In genomic region chr6:135497412-135498177, GRCh38 we compare ENCODE assay signal across 1 cellular context.
A peak's percentile ranks its signal among the peaks of the same experiment; 100 is the strongest.
TF ChIP-seq lines count a peak whose summit lies in the region.

Gene AHI1 (minus strand): TSS chr6:135497740. CDS start chr6:135492237, 5,503 bp downstream.

TF ChIP-seq in K562, 482 proteins besides CTCF, POLR2A, EP300 and RAD21 (continued from another document and continues in another):
- TF ChIP-seq THRA (IDR thresholded peaks at IDR 0.05), result no peak
- TF ChIP-seq ZNF354B (CRISPR knock-in tag; IDR thresholded peaks at IDR 0.05), result no peak
- no peak for TF ChIP-seq POLR2H (tag; IDR thresholded peaks at IDR 0.05; ENCODE audit: low read depth)
- TF ChIP-seq SRSF1 (IDR thresholded peaks at IDR 0.05; ENCODE audit: low read depth, low read length), result 0 out of 2 replicates have a peak, but pooled peaks have one; percentile 88
- no peak for TF ChIP-seq RHOXF2B (CRISPR knock-in tag; conservative IDR thresholded peaks at IDR 0.05)
- TF ChIP-seq ZBTB9 (CRISPR knock-in tag; IDR thresholded peaks at IDR 0.05), result peak; percentile 98
- TF ChIP-seq CREM (IDR thresholded peaks at IDR 0.05; ENCODE audit: low read depth), result peak; percentile 99
- no peak for TF ChIP-seq HOXB6 (CRISPR knock-in tag; IDR thresholded peaks at IDR 0.05; ENCODE audit: borderline replicate concordance)
- TF ChIP-seq ZNF583 (CRISPR knock-in tag; IDR thresholded peaks at IDR 0.05), result no peak
- TF ChIP-seq KHSRP (IDR thresholded peaks at IDR 0.05), result no peak
- no peak for TF ChIP-seq ZNF655 (CRISPR knock-in tag; IDR thresholded peaks at IDR 0.05)
- TF ChIP-seq ELF1 (tag; IDR thresholded peaks at IDR 0.05), result peak; percentile 95
- no peak for TF ChIP-seq KAT8 (IDR thresholded peaks at IDR 0.05; ENCODE audit: low read depth)
- no peak for TF ChIP-seq NR2F6 (CRISPR knock-in tag; IDR thresholded peaks at IDR 0.05)
- no peak for TF ChIP-seq ZNF280A (IDR thresholded peaks at IDR 0.05; ENCODE audit: low read depth, partially characterized antibody)
- TF ChIP-seq ESRRB (CRISPR knock-in tag; IDR thresholded peaks at IDR 0.05; ENCODE audit: borderline replicate concordance), result no peak
- no peak for TF ChIP-seq MTA2 (IDR thresholded peaks at IDR 0.05; ENCODE audit: low read depth)
- peak; percentile 6; the same call in 1 of the 2 replicates for TF ChIP-seq CGGBP1 (CRISPR knock-in tag; IDR thresholded peaks at IDR 0.05)
- TF ChIP-seq ZNF707 (CRISPR knock-in tag; conservative IDR thresholded peaks at IDR 0.05), result no peak
- TF ChIP-seq JUNB (CRISPR knock-in tag; conservative IDR thresholded peaks at IDR 0.05), result 0 out of 2 replicates have a peak, but pooled peaks have one; percentile 0
- TF ChIP-seq CHD1 (IDR thresholded peaks at IDR 0.05; ENCODE audit: low read length), result no peak
- TF ChIP-seq GTF2A2 (tag; IDR thresholded peaks at IDR 0.05), result no peak
- peak; percentile 90 for TF ChIP-seq GTF2F1 (IDR thresholded peaks at IDR 0.05; ENCODE audit: low read depth, low read length)
- TF ChIP-seq ETV5 (CRISPR knock-in tag; IDR thresholded peaks at IDR 0.05; ENCODE audit: low read depth), result peak; percentile 63; the same call in 1 of the 2 replicates
- peak; percentile 98 for TF ChIP-seq ZBTB1 (CRISPR knock-in tag; IDR thresholded peaks at IDR 0.05; ENCODE audit: borderline replicate concordance, low read depth)
- no peak for TF ChIP-seq SRSF7 (optimal IDR thresholded peaks at IDR 0.05; ENCODE audit: low read depth, low read length)
- TF ChIP-seq HNRNPLL (IDR thresholded peaks at IDR 0.05; ENCODE audit: low read depth, low read length, poor library complexity, severe bottlenecking), result peak; percentile 98
- no peak for TF ChIP-seq ELF4 (CRISPR knock-in tag; IDR thresholded peaks at IDR 0.05)
- peak; percentile 90; the same call in 1 of the 2 replicates for TF ChIP-seq SP1 (CRISPR knock-in tag; IDR thresholded peaks at IDR 0.05)
- TF ChIP-seq ZNF699 (CRISPR knock-in tag; IDR thresholded peaks at IDR 0.05; ENCODE audit: insufficient replicate concordance), result no peak
- no peak for TF ChIP-seq MEF2D (tag; conservative IDR thresholded peaks at IDR 0.05; ENCODE audit: low read depth)
- TF ChIP-seq PATZ1 (CRISPR knock-in tag; IDR thresholded peaks at IDR 0.05; ENCODE audit: borderline replicate concordance), result no peak
- TF ChIP-seq NFXL1 (CRISPR knock-in tag; IDR thresholded peaks at IDR 0.05), result no peak
- TF ChIP-seq ZNF57 (CRISPR knock-in tag; IDR thresholded peaks at IDR 0.05), result no peak
- TF ChIP-seq PBX2 (CRISPR knock-in tag; IDR thresholded peaks at IDR 0.05; ENCODE audit: low read depth), result no peak
- TF ChIP-seq PBX2 (tag; conservative IDR thresholded peaks at IDR 0.05; ENCODE audit: low read depth), result no peak
- TF ChIP-seq RB1 (IDR thresholded peaks at IDR 0.05; ENCODE audit: low read depth), result peak; percentile 98
- TF ChIP-seq ZFPM2 (CRISPR knock-in tag; IDR thresholded peaks at IDR 0.05), result no peak; the same call in 1 of the 2 replicates
- TF ChIP-seq ZNF449 (CRISPR knock-in tag; IDR thresholded peaks at IDR 0.05), result no peak
- TF ChIP-seq TCF7L2 (IDR thresholded peaks at IDR 0.05; ENCODE audit: low read depth, low read length), result no peak
- TF ChIP-seq PHF21A (IDR thresholded peaks at IDR 0.05; ENCODE audit: borderline replicate concordance, low read depth), result peak; percentile 80; the same call in 1 of the 2 replicates
- peak; percentile 71; the same call in 1 of the 2 replicates for TF ChIP-seq TAF7 (tag; IDR thresholded peaks at IDR 0.05)
- peak; percentile 60; the same call in 1 of the 2 replicates for TF ChIP-seq SIN3B (IDR thresholded peaks at IDR 0.05; ENCODE audit: low read depth)
- TF ChIP-seq TSC22D4 (tag; IDR thresholded peaks at IDR 0.05), result no peak
- no peak for TF ChIP-seq ZNF41 (CRISPR knock-in tag; conservative IDR thresholded peaks at IDR 0.05)
- no peak; the same call in 1 of the 2 replicates for TF ChIP-seq ZC3H4 (CRISPR knock-in tag; IDR thresholded peaks at IDR 0.05; ENCODE audit: borderline replicate concordance)
- no peak for TF ChIP-seq OTX1 (CRISPR knock-in tag; IDR thresholded peaks at IDR 0.05)
- no peak for TF ChIP-seq ARNT (IDR thresholded peaks at IDR 0.05)
- TF ChIP-seq FOXP4 (CRISPR knock-in tag; IDR thresholded peaks at IDR 0.05; ENCODE audit: borderline replicate concordance), result peak; percentile 97; the same call in 1 of the 2 replicates
- TF ChIP-seq ILK (tag; IDR thresholded peaks at IDR 0.05; ENCODE audit: borderline replicate concordance, low read depth), result no peak
- TF ChIP-seq ZKSCAN3 (CRISPR knock-in tag; IDR thresholded peaks at IDR 0.05), result no peak
- no peak for TF ChIP-seq SAFB2 (IDR thresholded peaks at IDR 0.05; ENCODE audit: borderline replicate concordance, low read depth, low read length, severe bottlenecking)
- peak; percentile 97 for TF ChIP-seq ZFX (CRISPR knock-in tag; IDR thresholded peaks at IDR 0.05)
- peak; percentile 88 for TF ChIP-seq JUN (IDR thresholded peaks at IDR 0.05; ENCODE audit: borderline replicate concordance, low read depth, low read length)
- peak; percentile 99 for TF ChIP-seq JUN (CRISPR knock-in tag; IDR thresholded peaks at IDR 0.05; ENCODE audit: borderline replicate concordance)
- no peak for TF ChIP-seq U2AF2 (optimal IDR thresholded peaks at IDR 0.05; ENCODE audit: low read depth, low read length)
- TF ChIP-seq HLTF (IDR thresholded peaks at IDR 0.05), result peak; percentile 25; the same call in 1 of the 2 replicates
- peak; percentile 45 for TF ChIP-seq GATAD2B (IDR thresholded peaks at IDR 0.05; ENCODE audit: borderline replicate concordance)
- peak; percentile 36; the same call in 1 of the 2 replicates for TF ChIP-seq ZSCAN32 (CRISPR knock-in tag; IDR thresholded peaks at IDR 0.05)
- peak; percentile 19; the same call in 1 of the 2 replicates for TF ChIP-seq ZNF197 (CRISPR knock-in tag; IDR thresholded peaks at IDR 0.05; ENCODE audit: low read depth)
- peak; percentile 29; the same call in 1 of the 2 replicates for TF ChIP-seq ZNF445 (CRISPR knock-in tag; IDR thresholded peaks at IDR 0.05; ENCODE audit: low read depth)
- TF ChIP-seq ZFP36 (IDR thresholded peaks at IDR 0.05; ENCODE audit: low read depth, low read length, partially characterized antibody), result no peak
